ENCODE assay signal across 8 cellular contexts in the genomic region with DNA sequence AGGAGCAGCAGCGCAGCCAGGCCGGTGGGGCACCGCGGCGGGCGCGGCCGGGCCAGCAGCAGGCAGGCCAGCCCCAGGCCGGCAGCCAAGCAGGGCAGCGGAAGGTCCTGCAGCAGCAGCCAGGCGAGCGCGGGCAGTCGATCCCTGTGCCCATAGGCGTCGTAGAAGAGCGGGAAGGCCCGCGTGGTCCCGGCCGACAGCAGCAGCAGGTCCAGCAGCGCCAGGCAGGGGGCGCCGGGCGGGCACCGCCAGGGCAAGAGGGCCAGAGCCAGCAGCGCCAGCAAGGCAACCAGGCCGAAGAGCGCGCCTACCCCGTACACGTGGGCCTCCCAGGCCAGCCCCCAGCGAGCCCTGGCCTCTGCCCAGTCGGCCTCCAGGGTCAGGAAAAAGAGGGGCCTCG. TPM values are rescaled to one million over a fixed set of nuclear protein-coding genes. Genes with fewer than 3 reads are reported as not detected.
A peak's percentile ranks its signal among the peaks of the same experiment; 100 is the strongest.
DNase-seq lines count a peak whose midpoint lies in the region; ATAC-seq and TF ChIP-seq lines count a peak whose summit lies in the region.

No MANE protein-coding gene starts in this region.

- no peak overlapping the region for H2BK15ac ChIP-seq in mesenchymal stem cell (ENCODE audit: low read depth, poor library complexity, severe bottlenecking)

- no peak overlapping the region for H3K4me2 ChIP-seq in mesenchymal stem cell (ENCODE audit: low read length, poor library complexity, severe bottlenecking)

- H2AK5ac ChIP-seq in mesenchymal stem cell (ENCODE audit: low read length, severe bottlenecking) = no peak overlapping the region

- no peak overlapping the region for H3K14ac ChIP-seq in mesenchymal stem cell (ENCODE audit: low read length in 2 of 2)

- H3K4me3 ChIP-seq in endodermal cell (ENCODE audit: low read length) (no peak overlapping the region), mesenchymal stem cell (ENCODE audit: insufficient read depth in 1 of 2, low read depth in 1 of 2, low read length in 2 of 2) (no peak overlapping the region), upper lobe of right lung (no peak overlapping the region)

- H4K91ac ChIP-seq in mesenchymal stem cell (ENCODE audit: low read length) = no peak overlapping the region

- WGBS in endodermal cell (ENCODE audit: insufficient coverage in 1 of 2, insufficient read length in 1 of 2), 2 experiments = 24 to 26% methylated on average over 21 to 35 of the region's 35 CpGs
- 30% methylated on average over 33 of the region's 35 CpGs for WGBS in mesenchymal stem cell

- no peak overlapping the region for H3K18ac ChIP-seq in mesenchymal stem cell (ENCODE audit: low read depth in 1 of 2, low read length in 2 of 2)

- no peak overlapping the region for H2BK120ac ChIP-seq in mesenchymal stem cell (ENCODE audit: low read depth, low read length)

- no peak overlapping the region for H2AFZ ChIP-seq in mesenchymal stem cell (ENCODE audit: low read depth, low read length)

- no peak overlapping the region for H2BK5ac ChIP-seq in mesenchymal stem cell (ENCODE audit: low read depth, low read length, poor library complexity, severe bottlenecking)

- peaks cover 4 to 9% of the 10 kb centered on the region in 2 donors for H3K36me3 Mint-ChIP-seq in CD14-positive monocyte
- no peaks in the 10 kb centered on the region for H3K36me3 Mint-ChIP-seq in endodermal cell (ENCODE audit: low read depth)

- H3K27ac ChIP-seq in endodermal cell (ENCODE audit: low read depth, low read length) (no peak overlapping the region), mesenchymal stem cell (ENCODE audit: low read length, poor library complexity, severe bottlenecking) (no peak overlapping the region), upper lobe of right lung (no peak overlapping the region)

- H3K79me1 ChIP-seq in mesenchymal stem cell (replicated peaks; ENCODE audit: low read length, poor library complexity, severe bottlenecking) = no peaks in the 10 kb centered on the region

- no peak overlapping the region for H3K9ac ChIP-seq in endodermal cell (ENCODE audit: extremely low read depth, low read length, poor library complexity, severe bottlenecking)
- no peak overlapping the region for H3K9ac ChIP-seq in mesenchymal stem cell (ENCODE audit: low read length)

- H3K4me3 Mint-ChIP-seq in CD14-positive monocyte = no peak overlapping the region
- no peak overlapping the region for H3K4me3 Mint-ChIP-seq in endodermal cell

- no peak overlapping the region for H3K4ac ChIP-seq in mesenchymal stem cell (ENCODE audit: low read depth in 1 of 2, low read length in 2 of 2)

- ATAC-seq in upper lobe of right lung (peak; percentile 85), HG03196 (IDR thresholded peaks at IDR 0.05; ENCODE audit: unreplicated experiment) (no peak)

- DNase-seq in CD14-positive monocyte (ENCODE audit: low spot score) (peak; percentile 57), NCI-H510A treated with DMSO at 0.1 percent for 48 hours (lab: John Stamatoyannopoulos, UW) (peak; percentile 4), endodermal cell (peak; percentile 96), mesenchymal stem cell (peak; percentile 11), upper lobe of right lung (peak; percentile 79), NCI-H2227 (lab: John Stamatoyannopoulos, UW; ENCODE audit: unreplicated experiment) (no peak), GDM1 (lab: John Stamatoyannopoulos, UW) (no peak)

- H3K4me1 ChIP-seq in endodermal cell (ENCODE audit: control insufficient read depth, insufficient read depth, low read length) (no peaks in the 10 kb centered on the region), mesenchymal stem cell (ENCODE audit: control insufficient read depth, insufficient read depth, low read depth, low read length) (peaks cover 6% of the 10 kb centered on the region), upper lobe of right lung (peaks cover 5% of the 10 kb centered on the region)

- intact Hi-C loops in CD14-positive monocyte (cut with micrococcal nuclease) (no loop called here), upper lobe of right lung (cut with DNase I) (no loop called here)

- peaks cover 6% of the 10 kb centered on the region for H3K4me1 Mint-ChIP-seq in CD14-positive monocyte
- no peaks in the 10 kb centered on the region for H3K4me1 Mint-ChIP-seq in endodermal cell

- H3K23ac ChIP-seq in mesenchymal stem cell (ENCODE audit: low read length in 2 of 2) = no peak overlapping the region

- no peak overlapping the region for H4K8ac ChIP-seq in mesenchymal stem cell (ENCODE audit: low read length)

- TF ChIP-seq CTCF in CD14-positive monocyte (IDR thresholded peaks at IDR 0.05) (peak; percentile 66), endodermal cell (conservative IDR thresholded peaks at IDR 0.05) (peak; percentile 80), upper lobe of right lung (IDR thresholded peaks at IDR 0.05) (peak; percentile 48)

- H3K27me3 Mint-ChIP-seq in CD14-positive monocyte (ENCODE audit: low read depth in 3 of 3) (peaks cover 37 to 56% (median 43%) of the 10 kb centered on the region in 3 donors), endodermal cell (ENCODE audit: insufficient read depth) (peaks cover 90% of the 10 kb centered on the region)

- H3K36me3 ChIP-seq in endodermal cell (ENCODE audit: control insufficient read depth, insufficient read depth, low read length) (no peaks in the 10 kb centered on the region), mesenchymal stem cell (ENCODE audit: control insufficient read depth in 1 of 2, insufficient read depth in 2 of 2, low read depth in 1 of 2, low read length in 2 of 2) (no peaks in the 10 kb centered on the region), upper lobe of right lung (no peaks in the 10 kb centered on the region)

- H3K9me3 Mint-ChIP-seq in CD14-positive monocyte = peaks cover 0 to 9% (median 0%) of the 10 kb centered on the region in 7 donors
- H3K9me3 Mint-ChIP-seq in endodermal cell = no peaks in the 10 kb centered on the region

- H2BK12ac ChIP-seq in mesenchymal stem cell (ENCODE audit: low read length in 2 of 2) = no peak overlapping the region

- no peak overlapping the region for H3K27ac Mint-ChIP-seq in CD14-positive monocyte
- H3K27ac Mint-ChIP-seq in endodermal cell = no peak overlapping the region

- peaks cover 88% of the 10 kb centered on the region for H3K27me3 ChIP-seq in endodermal cell (ENCODE audit: control insufficient read depth, insufficient read depth, low read length, poor library complexity, severe bottlenecking)
- H3K27me3 ChIP-seq in mesenchymal stem cell (ENCODE audit: control insufficient read depth in 1 of 2, insufficient read depth in 1 of 2, low read length in 2 of 2) = peaks cover 69 to 72% of the 10 kb centered on the region in 2 experiments
- H3K27me3 ChIP-seq in upper lobe of right lung = peaks cover 47% of the 10 kb centered on the region

- H3K9me3 ChIP-seq in endodermal cell (ENCODE audit: control insufficient read depth, low read length) (no peaks in the 10 kb centered on the region), mesenchymal stem cell (ENCODE audit: control insufficient read depth, low read length) (no peaks in the 10 kb centered on the region), upper lobe of right lung (no peaks in the 10 kb centered on the region)

RNA-seq across cellular contexts. Expression of gene RBM28, which starts 8.4 kb away (rescaled TPM):
- polyA plus RNA-seq in CD14-positive monocyte = 1 to 10 TPM; 4.0 to 4.9 TPM
- 10 to 100 TPM; 60.1 to 60.9 TPM for total RNA-seq in endodermal cell
- polyA plus RNA-seq in endodermal cell (2013, experiment 1 of 2) = 45.1 TPM
- polyA plus RNA-seq in endodermal cell (2013, experiment 2 of 2) = 37.1 TPM
- 19.5 TPM for polyA plus RNA-seq in mesenchymal stem cell (2013, experiment 1 of 2)
- polyA plus RNA-seq in mesenchymal stem cell (2013, experiment 2 of 2) = 17.7 TPM
- 28.3 TPM for total RNA-seq in upper lobe of right lung

RNA-seq across cellular contexts. Expression of gene PRRT4, which starts 9.4 kb away (rescaled TPM):
- polyA plus RNA-seq in CD14-positive monocyte = not detected
- under 1 TPM in 1 of 2 donors, not detected in 1; 0.18 TPM for total RNA-seq in endodermal cell
- polyA plus RNA-seq in endodermal cell (2013, experiment 1 of 2) = 0.93 TPM
- polyA plus RNA-seq in endodermal cell (2013, experiment 2 of 2) = 0.79 TPM
- 0.07 TPM for polyA plus RNA-seq in mesenchymal stem cell (2013, experiment 1 of 2)
- polyA plus RNA-seq in mesenchymal stem cell (2013, experiment 2 of 2) = 0.11 TPM
- total RNA-seq in upper lobe of right lung = 0.26 TPM

RNA-seq across cellular contexts. Expression of gene IMPDH1, which starts 57.6 kb away (rescaled TPM):
- 100 to 1,000 TPM; 110 to 152 TPM for polyA plus RNA-seq in CD14-positive monocyte
- total RNA-seq in endodermal cell (10 to 100 TPM; 13.4 to 16.5 TPM), upper lobe of right lung (59.8 TPM)
- polyA plus RNA-seq in endodermal cell (2013, experiment 1 of 2) = 29.3 TPM
- 25.0 TPM for polyA plus RNA-seq in endodermal cell (2013, experiment 2 of 2)
- 51.2 TPM for polyA plus RNA-seq in mesenchymal stem cell (2013, experiment 1 of 2)
- polyA plus RNA-seq in mesenchymal stem cell (2013, experiment 2 of 2) = 51.6 TPM

Comparison
In these comparisons a context has a peak if more than half of its experiments do, and no peak if none do; other contexts are left out.
1. DNase-seq: peak in CD14-positive monocyte (single experiment), NCI-H510A treated with DMSO at 0.1 percent for 48 hours (single experiment), endodermal cell (single experiment), mesenchymal stem cell (single experiment) and upper lobe of right lung (single experiment); none in NCI-H2227 (single experiment) and GDM1 (single experiment).
2. Peak in every context shown above with its lines, with median percentiles within 50 percentile points of each other: CTCF ChIP-seq.